In genomic region chr7:44797329-44798258, GRCh38 we compare ENCODE assay signal across 8 cellular contexts. TPM values are rescaled to one million over a fixed set of nuclear protein-coding genes. Genes with fewer than 3 reads are reported as not detected.
DNase-seq lines count a peak whose midpoint lies in the region; ATAC-seq, FAIRE-seq and TF ChIP-seq lines count a peak whose summit lies in the region.

No MANE protein-coding gene starts in this region.

- no peak for FAIRE-seq in small intestine (lab: Jason Lieb, UNC)

- H3K27ac ChIP-seq in A673 (ENCODE audit: low read depth, low read length, poor library complexity, severe bottlenecking) (peak overlapping the region; percentile 99), small intestine (ENCODE audit: low read depth in 1 of 2, low read length in 1 of 2) (peak overlapping the region; percentile 98 to 100)

- H3K4me3 ChIP-seq in A673 (ENCODE audit: low read depth, low read length, poor library complexity, severe bottlenecking): peak overlapping the region; percentile 64
- peak overlapping the region; percentile 89 to 91 for H3K4me3 ChIP-seq in cardiac fibroblast (replicated peaks in 1 of 2; ENCODE audit: low read depth in 2 of 2, low read length in 2 of 2)
- peak overlapping the region; percentile 86 to 91 for H3K4me3 ChIP-seq in small intestine (ENCODE audit: low read depth in 1 of 2, low read length in 2 of 2)

- peak overlapping the region; percentile 95 to 99 (median 96) for H3K27ac Mint-ChIP-seq in immature natural killer cell

- peaks cover 17 to 21% (median 18%) of the 10 kb centered on the region in 3 donors for H3K27me3 Mint-ChIP-seq in immature natural killer cell (ENCODE audit: low read depth in 3 of 3)

- peaks cover 37 to 55% of the 10 kb centered on the region in 2 donors for H3K4me1 Mint-ChIP-seq in immature natural killer cell

- H3K36me3 ChIP-seq in A673 (ENCODE audit: insufficient read depth, low read length, poor library complexity, severe bottlenecking) (peaks cover 52% of the 10 kb centered on the region), small intestine (ENCODE audit: control insufficient read depth in 2 of 2, insufficient read depth in 2 of 2, low read length in 2 of 2) (peaks cover 7 to 13% of the 10 kb centered on the region in 2 donors)

- ATAC-seq in GM18861 (IDR thresholded peaks at IDR 0.05; ENCODE audit: unreplicated experiment): peak; percentile 48
- peak; percentile 47 for ATAC-seq in HG03135 (IDR thresholded peaks at IDR 0.05; ENCODE audit: unreplicated experiment)

- peak; percentile 62 for TF ChIP-seq CTCF in A673 (conservative IDR thresholded peaks at IDR 0.05; ENCODE audit: low read depth, low read length)
- TF ChIP-seq CTCF in cardiac fibroblast (IDR thresholded peaks at IDR 0.05; ENCODE audit: low read depth, low read length): peak; percentile 28

- H3K36me3 Mint-ChIP-seq in immature natural killer cell: peaks cover 18 to 28% (median 24%) of the 10 kb centered on the region in 3 donors

- H3K4me1 ChIP-seq in A673 (ENCODE audit: insufficient read depth, low read length, poor library complexity, severe bottlenecking): peaks cover 18% of the 10 kb centered on the region
- peaks cover 0 to 3% of the 10 kb centered on the region in 2 donors for H3K4me1 ChIP-seq in small intestine (ENCODE audit: control insufficient read depth in 2 of 2, insufficient read depth in 1 of 2, low read depth in 1 of 2, low read length in 1 of 2)

- CTCF ChIA-PET in A673 (lab: Charles Lee): no interaction called here

- H3K27me3 ChIP-seq in A673 (replicated peaks; ENCODE audit: insufficient read depth, low read depth, low read length, poor library complexity) (no peaks in the 10 kb centered on the region), small intestine (ENCODE audit: control insufficient read depth in 2 of 2, insufficient read depth in 2 of 2, low read length in 2 of 2) (no peaks in the 10 kb centered on the region)

- peak overlapping the region; percentile 94 to 99 (median 95) for H3K4me3 Mint-ChIP-seq in immature natural killer cell

- no peaks in the 10 kb centered on the region for H3K9me3 Mint-ChIP-seq in immature natural killer cell

- intact Hi-C loops in A673 (cut with micrococcal nuclease; ENCODE audit: unreplicated experiment): loop anchor here (1.0 to 5.0 kb wide), 3 partner anchors 50 to 215 kb away; partner anchors contain the start of genes OGDH and TMED4

- WGBS in small intestine, 3 donors: 0 to 2% (median 1%) methylated on average over 26 of the region's 26 CpGs

- TSS peak; percentile 43 for BruUV-seq in A673 (replicated peaks; lab: Mats Ljungman, UMichigan)

- H3K9me3 ChIP-seq in A673 (ENCODE audit: low read depth, low read length, poor library complexity, severe bottlenecking) (no peaks in the 10 kb centered on the region), small intestine (ENCODE audit: control insufficient read depth, low read depth) (no peaks in the 10 kb centered on the region)

- POLR2A ChIA-PET in A673 (lab: Charles Lee; ENCODE audit: low non-redundant PET): interaction anchor here (0.6 to 0.7 kb wide), 4 partner anchors 12 to 232 kb away, joined by 3 to 6 read pairs (median 4); no protein-coding TSS in a partner anchor

- DNase-seq in A673 (ENCODE audit: low spot score) (peak; percentile 92), NCI-H2227 treated with DMSO at 0.1 percent for 48 hours (lab: John Stamatoyannopoulos, UW) (peak; percentile 68), cardiac fibroblast (ENCODE audit: low read depth in 2 of 2) (peak; percentile 90), immature natural killer cell (peak; percentile 81 to 85 (median 85)), small intestine (peak; percentile 88)
- DNase-seq in activated CD4-positive, CD25-positive, alpha-beta regulatory T cell (lab: John Stamatoyannopoulos, UW): peak; percentile 67 to 72 (median 68)

RNA-seq across cellular contexts. Expression of gene PPIA, which starts 1.1 kb away (rescaled TPM):
- 2,816 and 3,047 TPM in 2 replicates for total RNA-seq in A673 (2021)
- polyA plus RNA-seq in immature natural killer cell: 1,000 to 10,000 TPM; 2,627 to 4,215 (median 3,741) TPM
- 1,000 to 10,000 TPM; 2,604 to 4,480 (median 3,018) TPM for polyA plus RNA-seq in small intestine

RNA-seq across cellular contexts. Expression of gene ZMIZ2, which starts 48.9 kb away (rescaled TPM):
- 108 and 114 TPM in 2 replicates for total RNA-seq in A673 (2021)
- polyA plus RNA-seq in immature natural killer cell: 1 to 10 TPM in 2 of 3 donors, under 1 TPM in 1; 0.58 to 8.1 (median 3.3) TPM
- polyA plus RNA-seq in small intestine: 10 to 100 TPM; 18.9 to 43.5 (median 31.8) TPM

RNA-seq across cellular contexts. Expression of gene H2AZ2, which starts 50.3 kb away (rescaled TPM):
- 272 and 291 TPM in 2 replicates for total RNA-seq in A673 (2021)
- polyA plus RNA-seq in immature natural killer cell (100 to 1,000 TPM; 237 to 262 (median 254) TPM), small intestine (100 to 1,000 TPM in 1 of 3 donors, 10 to 100 TPM in 2; 76.7 to 137 (median 83.2) TPM)

Comparison
In these comparisons a context has a peak if more than half of its experiments do, and no peak if none do; other contexts are left out.
1. Peak in every context shown above with its lines: DNase-seq, ATAC-seq, H3K4me3 ChIP-seq and H3K27ac ChIP-seq.